ENCODE assay signal across 15 cellular contexts in the genomic region with DNA sequence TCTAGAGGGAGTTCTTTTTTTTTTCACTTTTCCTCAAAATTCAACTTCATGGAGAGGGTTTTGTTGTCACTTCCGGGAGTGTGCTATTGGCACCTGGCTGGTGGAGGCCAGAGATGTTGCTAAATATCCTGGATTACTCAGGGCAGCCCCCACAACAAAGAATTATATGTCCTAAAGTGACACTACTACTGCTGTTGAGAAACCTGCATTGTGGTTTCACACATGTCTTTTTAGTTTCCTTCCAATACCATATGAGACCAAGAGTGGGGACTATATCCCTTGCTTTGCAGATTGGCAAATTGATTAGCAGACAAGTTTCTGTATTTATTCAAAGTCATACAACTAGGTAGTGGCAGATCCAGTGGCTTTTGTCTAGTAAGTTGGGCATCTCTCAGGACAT.
DNase-seq lines count a peak whose midpoint lies in the region; ATAC-seq, FAIRE-seq and TF ChIP-seq lines count a peak whose summit lies in the region.
"Had no signal": no experiment of that assay in that cellular context is flagged by ENCODE, and none has a peak within 500 bp of the region (broad histone marks: within the 10 kb centered on the region; RNA-seq: fewer than 3 reads in every experiment).

No MANE protein-coding gene starts in this region.

- intact Hi-C loops in GM12878 (cut with micrococcal nuclease; ENCODE audit: unreplicated experiment) = no loop called here
- intact Hi-C loops in heart left ventricle (cut with DNase I) = no loop called here

- RAD21 ChIA-PET in GM12878 (lab: Charles Lee; ENCODE audit: unreplicated experiment) = no interaction called here

- H3K27ac ChIP-seq in GM12878 (ENCODE audit: control insufficient read depth, insufficient read depth) = no peak overlapping the region
- H3K27ac ChIP-seq in heart left ventricle = no peak overlapping the region
- H3K27ac ChIP-seq: A549, VCaP had no signal

- DNase-seq in SKM-1 treated with dmso at 0.1 percent for 144 hours (lab: John Stamatoyannopoulos, UW; ENCODE audit: unreplicated experiment) = peak; percentile 53
- no peak for DNase-seq in SKM-1 (lab: John Stamatoyannopoulos, UW; ENCODE audit: unreplicated experiment)
- no peak for DNase-seq in GM12878 (ENCODE audit: low read depth, low spot score)
- DNase-seq in heart left ventricle = no peak
- no peak for DNase-seq in DMS153 (lab: John Stamatoyannopoulos, UW)
- DNase-seq in omental fat pad (ENCODE audit: low spot score) = no peak
- DNase-seq: erythroblast; NCI-H446 treated with DMSO at 0.1 percent for 48 hours; stimulated activated naive CD4-positive, alpha-beta T cell had no signal

- peak; percentile 79 for ATAC-seq in GM21825 (IDR thresholded peaks at IDR 0.05; ENCODE audit: unreplicated experiment)
- ATAC-seq in HG03196 (IDR thresholded peaks at IDR 0.05; ENCODE audit: unreplicated experiment) = peak; percentile 82
- ATAC-seq in GM12878 = peak; percentile 87
- ATAC-seq in heart left ventricle = no peak
- no peak for ATAC-seq in omental fat pad (ENCODE audit: low FRiP score)
- ATAC-seq: A549, left lobe of liver had no signal

- TF ChIP-seq RAD21 in GM12878 (IDR thresholded peaks at IDR 0.05; ENCODE audit: insufficient read depth, low read depth, low read length) = 0 out of 2 replicates have a peak, but pooled peaks have one; percentile 18

- H3K4me2 ChIP-seq in GM12878 (ENCODE audit: control insufficient read depth, insufficient read depth) = peak overlapping the region; percentile 25; the same call in 1 of the 2 replicates
- H3K4me2 ChIP-seq: A549 had no signal

- TF ChIP-seq CTCF in GM12878 (IDR thresholded peaks at IDR 0.05 in 2 of 3, conservative IDR thresholded peaks at IDR 0.05 in 1 of 3; ENCODE audit: control insufficient read depth in 2 of 3, extremely low read depth in 1 of 3, insufficient read depth in 1 of 3, low read depth in 3 of 3, low read length in 3 of 3) (no peak), heart left ventricle (IDR thresholded peaks at IDR 0.05) (no peak), omental fat pad (IDR thresholded peaks at IDR 0.05) (no peak)

- 28% methylated on average over 1 of the region's 1 CpG for WGBS in GM12878 (ENCODE audit: insufficient coverage, insufficient replicate concordance, low lambda C conversion rate, missing lambda C conversion rate)
- 49 to 85% (median 71%) methylated on average over 1 of the region's 1 CpG for WGBS in heart left ventricle, 4 donors

- SMC1A ChIA-PET in GM12878 (lab: Charles Lee; ENCODE audit: uncharacterized antibody, unreplicated experiment) = no interaction called here

- BruUV-seq in GM12878 (replicated peaks; lab: Mats Ljungman, UMichigan) = no TSS peak

- H3K36me3 ChIP-seq in GM12878 (ENCODE audit: control insufficient read depth in 2 of 2, insufficient read depth in 2 of 2, low read length in 1 of 2) = no peaks in the 10 kb centered on the region
- no peaks in the 10 kb centered on the region for H3K36me3 ChIP-seq in heart left ventricle

- H2AFZ ChIP-seq in GM12878 (ENCODE audit: control insufficient read depth, low read depth, low read length) = no peak overlapping the region

- H3K79me2 ChIP-seq in GM12878 (ENCODE audit: control insufficient read depth, insufficient read depth, low read length) = no peaks in the 10 kb centered on the region

- FAIRE-seq in GM12878 (lab: Jason Lieb, UNC) = no peak
- FAIRE-seq: A549, urothelium cell line had no signal

- H3K9me3 ChIP-seq in GM12878 (replicated peaks; ENCODE audit: control insufficient read depth, insufficient read depth, low read length) = peaks cover 3% of the 10 kb centered on the region; the same call in 2 of the 3 replicates
- H3K9me3 ChIP-seq in heart left ventricle = no peaks in the 10 kb centered on the region

- H3K4me1 ChIP-seq in GM12878 (ENCODE audit: control insufficient read depth, insufficient read depth, low read length) (peaks cover 4% of the 10 kb centered on the region; the same call in 1 of the 2 replicates), heart left ventricle (no peaks in the 10 kb centered on the region)
- H3K4me1 ChIP-seq: A549 had no signal

- no peak overlapping the region for H3K4me3 ChIP-seq in GM12878
- H3K4me3 ChIP-seq in heart left ventricle = no peak overlapping the region
- H3K4me3 ChIP-seq: A549 had no signal

- H3K27me3 ChIP-seq in GM12878 (replicated peaks in 1 of 2; ENCODE audit: control insufficient read depth in 2 of 2, insufficient read depth in 2 of 2, low read length in 1 of 2) (no peaks in the 10 kb centered on the region), heart left ventricle (no peaks in the 10 kb centered on the region)

- no peak for TF ChIP-seq POLR2A in GM12878 (IDR thresholded peaks at IDR 0.05; ENCODE audit: low read depth, low read length)
- TF ChIP-seq POLR2A in heart left ventricle (IDR thresholded peaks at IDR 0.05) = no peak

- TF ChIP-seq EP300 in GM12878 (IDR thresholded peaks at IDR 0.05; ENCODE audit: borderline replicate concordance in 1 of 2, control insufficient read depth in 1 of 2, low read depth in 2 of 2, low read length in 2 of 2) = peak; percentile 12 to 43; a peak in 1 of 4 replicates

- POLR2A ChIA-PET in GM12878 (lab: Charles Lee) = no interaction called here

- no peak overlapping the region for H3K9ac ChIP-seq in GM12878 (ENCODE audit: control insufficient read depth, insufficient read depth, low read length)

- no peaks in the 10 kb centered on the region for H4K20me1 ChIP-seq in GM12878 (ENCODE audit: control insufficient read depth, insufficient read depth)

- CTCF ChIA-PET in GM12878 (lab: Yijun Ruan, JAX) = no interaction called here

- in situ Hi-C loops in GM12878 (cut with MboI) = no loop called here

TF ChIP-seq in GM12878, 131 proteins besides CTCF, POLR2A, EP300 and RAD21 (continues in another document):
- TF ChIP-seq, protein P1, sequence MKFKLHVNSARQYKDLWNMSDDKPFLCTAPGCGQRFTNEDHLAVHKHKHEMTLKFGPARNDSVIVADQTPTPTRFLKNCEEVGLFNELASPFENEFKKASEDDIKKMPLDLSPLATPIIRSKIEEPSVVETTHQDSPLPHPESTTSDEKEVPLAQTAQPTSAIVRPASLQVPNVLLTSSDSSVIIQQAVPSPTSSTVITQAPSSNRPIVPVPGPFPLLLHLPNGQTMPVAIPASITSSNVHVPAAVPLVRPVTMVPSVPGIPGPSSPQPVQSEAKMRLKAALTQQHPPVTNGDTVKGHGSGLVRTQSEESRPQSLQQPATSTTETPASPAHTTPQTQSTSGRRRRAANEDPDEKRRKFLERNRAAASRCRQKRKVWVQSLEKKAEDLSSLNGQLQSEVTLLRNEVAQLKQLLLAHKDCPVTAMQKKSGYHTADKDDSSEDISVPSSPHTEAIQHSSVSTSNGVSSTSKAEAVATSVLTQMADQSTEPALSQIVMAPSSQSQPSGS (IDR thresholded peaks at IDR 0.05; ENCODE audit: low read length) = 0 out of 2 replicates have a peak, but pooled peaks have one; percentile 7
- no peak for TF ChIP-seq GATAD2B (conservative IDR thresholded peaks at IDR 0.05; ENCODE audit: low read depth)
- 0 out of 2 replicates have a peak, but pooled peaks have one; percentile 13 for TF ChIP-seq TCF7 (IDR thresholded peaks at IDR 0.05; ENCODE audit: borderline replicate concordance)
- TF ChIP-seq HDAC6 (IDR thresholded peaks at IDR 0.05; ENCODE audit: unreplicated experiment) = no peak
- TF ChIP-seq, protein P2, sequence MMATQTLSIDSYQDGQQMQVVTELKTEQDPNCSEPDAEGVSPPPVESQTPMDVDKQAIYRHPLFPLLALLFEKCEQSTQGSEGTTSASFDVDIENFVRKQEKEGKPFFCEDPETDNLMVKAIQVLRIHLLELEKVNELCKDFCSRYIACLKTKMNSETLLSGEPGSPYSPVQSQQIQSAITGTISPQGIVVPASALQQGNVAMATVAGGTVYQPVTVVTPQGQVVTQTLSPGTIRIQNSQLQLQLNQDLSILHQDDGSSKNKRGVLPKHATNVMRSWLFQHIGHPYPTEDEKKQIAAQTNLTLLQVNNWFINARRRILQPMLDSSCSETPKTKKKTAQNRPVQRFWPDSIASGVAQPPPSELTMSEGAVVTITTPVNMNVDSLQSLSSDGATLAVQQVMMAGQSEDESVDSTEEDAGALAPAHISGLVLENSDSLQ (IDR thresholded peaks at IDR 0.05) = no peak
- TF ChIP-seq, protein P3, sequence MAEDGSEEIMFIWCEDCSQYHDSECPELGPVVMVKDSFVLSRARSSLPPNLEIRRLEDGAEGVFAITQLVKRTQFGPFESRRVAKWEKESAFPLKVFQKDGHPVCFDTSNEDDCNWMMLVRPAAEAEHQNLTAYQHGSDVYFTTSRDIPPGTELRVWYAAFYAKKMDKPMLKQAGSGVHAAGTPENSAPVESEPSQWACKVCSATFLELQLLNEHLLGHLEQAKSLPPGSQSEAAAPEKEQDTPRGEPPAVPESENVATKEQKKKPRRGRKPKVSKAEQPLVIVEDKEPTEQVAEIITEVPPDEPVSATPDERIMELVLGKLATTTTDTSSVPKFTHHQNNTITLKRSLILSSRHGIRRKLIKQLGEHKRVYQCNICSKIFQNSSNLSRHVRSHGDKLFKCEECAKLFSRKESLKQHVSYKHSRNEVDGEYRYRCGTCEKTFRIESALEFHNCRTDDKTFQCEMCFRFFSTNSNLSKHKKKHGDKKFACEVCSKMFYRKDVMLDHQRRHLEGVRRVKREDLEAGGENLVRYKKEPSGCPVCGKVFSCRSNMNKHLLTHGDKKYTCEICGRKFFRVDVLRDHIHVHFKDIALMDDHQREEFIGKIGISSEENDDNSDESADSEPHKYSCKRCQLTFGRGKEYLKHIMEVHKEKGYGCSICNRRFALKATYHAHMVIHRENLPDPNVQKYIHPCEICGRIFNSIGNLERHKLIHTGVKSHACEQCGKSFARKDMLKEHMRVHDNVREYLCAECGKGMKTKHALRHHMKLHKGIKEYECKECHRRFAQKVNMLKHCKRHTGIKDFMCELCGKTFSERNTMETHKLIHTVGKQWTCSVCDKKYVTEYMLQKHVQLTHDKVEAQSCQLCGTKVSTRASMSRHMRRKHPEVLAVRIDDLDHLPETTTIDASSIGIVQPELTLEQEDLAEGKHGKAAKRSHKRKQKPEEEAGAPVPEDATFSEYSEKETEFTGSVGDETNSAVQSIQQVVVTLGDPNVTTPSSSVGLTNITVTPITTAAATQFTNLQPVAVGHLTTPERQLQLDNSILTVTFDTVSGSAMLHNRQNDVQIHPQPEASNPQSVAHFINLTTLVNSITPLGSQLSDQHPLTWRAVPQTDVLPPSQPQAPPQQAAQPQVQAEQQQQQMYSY (CRISPR knock-in tag; IDR thresholded peaks at IDR 0.05) = no peak
- TF ChIP-seq SMAD1 (IDR thresholded peaks at IDR 0.05; ENCODE audit: low read depth, partially characterized antibody) = no peak
- no peak for TF ChIP-seq SIX5 (IDR thresholded peaks at IDR 0.05; ENCODE audit: low read depth, low read length, severe bottlenecking)

Comparison
In these comparisons a context has a peak if more than half of its experiments do, and no peak if none do; other contexts are left out.
1. ATAC-seq: peak in GM21825 (single experiment), HG03196 (single experiment) and GM12878 (single experiment); none in heart left ventricle (0 of 4) and omental fat pad (single experiment).